10 cellular contexts compared by ENCODE assay signal in genomic region chr15:52483712-52484111, GRCh38. TPM values are rescaled to one million over a fixed set of nuclear protein-coding genes. Genes with fewer than 3 reads are reported as not detected.
DNase-seq lines count a peak whose midpoint lies in the region; ATAC-seq and TF ChIP-seq lines count a peak whose summit lies in the region.
"Had no signal": no experiment of that assay in that cellular context is flagged by ENCODE, and none has a peak within 500 bp of the region (broad histone marks: within the 10 kb centered on the region; RNA-seq: fewer than 3 reads in every experiment).

No MANE protein-coding gene starts in this region.

- H3K9me3 ChIP-seq in GM23248 (ENCODE audit: low read depth) (no peaks in the 10 kb centered on the region), OCI-LY7 (ENCODE audit: low read length) (peaks cover 4% of the 10 kb centered on the region; the same call in 1 of the 2 replicates)

- peaks cover 84% of the 10 kb centered on the region for H3K79me2 ChIP-seq in GM23248 (ENCODE audit: insufficient read depth)
- H3K79me2 ChIP-seq in OCI-LY7 (ENCODE audit: insufficient read depth, low read depth, low read length), result peaks cover 94% of the 10 kb centered on the region

- no peak overlapping the region for H3K9ac ChIP-seq in GM23248

- WGBS in GM23248 (ENCODE audit: low coverage in 1 of 2, low lambda C conversion rate in 2 of 2, missing lambda C conversion rate in 2 of 2), 2 experiments, result 22 to 24% methylated on average over 3 of the region's 3 CpGs

- intact Hi-C loops in OCI-LY7 (cut with micrococcal nuclease; ENCODE audit: unreplicated experiment), result loop anchor here (5.0 kb wide), 1 partner anchor 194 kb away; the partner anchor contains the start of gene ATOSA

- H2AFZ ChIP-seq in GM23248, result no peak overlapping the region
- no peak overlapping the region for H2AFZ ChIP-seq in OCI-LY7 (ENCODE audit: low read length)

- peaks cover 35% of the 10 kb centered on the region for H3K4me1 ChIP-seq in GM23248 (ENCODE audit: insufficient read depth)
- peaks cover 74% of the 10 kb centered on the region for H3K4me1 ChIP-seq in OCI-LY7 (ENCODE audit: insufficient read depth, low read length, poor library complexity, severe bottlenecking)

- TF ChIP-seq CTCF in OCI-LY7 (conservative IDR thresholded peaks at IDR 0.05; ENCODE audit: low read length), result no peak
- TF ChIP-seq CTCF in retinal pigment epithelial cell (conservative IDR thresholded peaks at IDR 0.05; ENCODE audit: low read depth, low read length), result no peak

- peaks cover 3% of the 10 kb centered on the region for H3K36me3 Mint-ChIP-seq in effector memory CD8-positive, alpha-beta T cell (ENCODE audit: insufficient read depth)

- H3K27me3 ChIP-seq in GM23248 (replicated peaks; ENCODE audit: insufficient read depth), result no peaks in the 10 kb centered on the region

- H4K20me1 ChIP-seq in GM23248 (ENCODE audit: insufficient read depth), result no peaks in the 10 kb centered on the region
- no peaks in the 10 kb centered on the region for H4K20me1 ChIP-seq in OCI-LY7 (ENCODE audit: insufficient read depth, low read length)

- POLR2A ChIA-PET in OCI-LY7 (lab: Charles Lee), result interaction anchor here (0.6 to 1.3 kb wide), 3 partner anchors 14 to 264 kb away, joined by 3 read pairs; no protein-coding TSS in a partner anchor

- H3K4me2 ChIP-seq in GM23248 (ENCODE audit: unreplicated experiment) (peak overlapping the region; percentile 37), OCI-LY7 (ENCODE audit: low read length) (peak overlapping the region; percentile 78; the same call in 1 of the 2 replicates)

- H3K4me1 Mint-ChIP-seq in effector memory CD8-positive, alpha-beta T cell (ENCODE audit: low read depth in 2 of 2), result peaks cover 56 to 67% of the 10 kb centered on the region in 2 donors

- CTCF ChIA-PET in OCI-LY7 (lab: Charles Lee; ENCODE audit: unreplicated experiment), result no interaction called here

- H3K9me2 ChIP-seq in GM23248 (ENCODE audit: insufficient read depth), result no peaks in the 10 kb centered on the region
- H3K9me2 ChIP-seq in OCI-LY7 (ENCODE audit: insufficient read depth, low read length), result no peaks in the 10 kb centered on the region

- in situ Hi-C loops in GM23248 (cut with MboI), result no loop called here

- H3K4me3 ChIP-seq in GM23248 (no peak overlapping the region), OCI-LY7 (ENCODE audit: low read depth, low read length, poor library complexity, severe bottlenecking) (no peak overlapping the region), retinal pigment epithelial cell (ENCODE audit: low read length) (no peak overlapping the region)
- H3K4me3 ChIP-seq: K562 had no signal

- H3K9me3 Mint-ChIP-seq in effector memory CD8-positive, alpha-beta T cell, result no peaks in the 10 kb centered on the region

- peak overlapping the region; percentile 17; the same call in 1 of the 2 replicates for H3K27ac ChIP-seq in GM23248
- no peak overlapping the region for H3K27ac ChIP-seq in OCI-LY7 (ENCODE audit: low read depth, low read length, poor library complexity, severe bottlenecking)

- DNase-seq in GM23248, result peak; percentile 78
- DNase-seq in OCI-LY7 (ENCODE audit: low spot score), result no peak
- no peak for DNase-seq in effector memory CD8-positive, alpha-beta T cell
- DNase-seq in retinal pigment epithelial cell (ENCODE audit: low read depth), result peak; percentile 39
- no peak for DNase-seq in LoVo (ENCODE audit: low spot score)
- DNase-seq in activated naive CD4-positive, alpha-beta T cell treated with anti-CD3 and anti-CD28 coated beads, Interleukin-2, amount 50 U/mL, for 16 hours, result no peak
- DNase-seq: T1000 had no signal

- no peak for ATAC-seq in effector memory CD8-positive, alpha-beta T cell (replicated peaks)
- ATAC-seq in HG02642 (IDR thresholded peaks at IDR 0.05; ENCODE audit: poor library complexity, unreplicated experiment) (no peak), HG02981 (IDR thresholded peaks at IDR 0.05; ENCODE audit: unreplicated experiment) (no peak)
- ATAC-seq: K562 had no signal

- peak overlapping the region; percentile 30 to 40 for H3K4me3 Mint-ChIP-seq in effector memory CD8-positive, alpha-beta T cell

- peaks cover 39% of the 10 kb centered on the region for H3F3A ChIP-seq in GM23248 (ENCODE audit: insufficient read depth)

- H3K36me3 ChIP-seq in GM23248 (ENCODE audit: low read depth) (no peaks in the 10 kb centered on the region), OCI-LY7 (ENCODE audit: insufficient read depth, low read length) (peaks cover 1% of the 10 kb centered on the region)

- no peaks in the 10 kb centered on the region for H3K27me3 Mint-ChIP-seq in effector memory CD8-positive, alpha-beta T cell

- peak overlapping the region; percentile 75 to 91 for H3K27ac Mint-ChIP-seq in effector memory CD8-positive, alpha-beta T cell

- no TSS peak for BruUV-seq in OCI-LY7 (replicated peaks; lab: Mats Ljungman, UMichigan)

RNA-seq across cellular contexts. Expression of gene MYO5A, which starts 45.0 kb away (rescaled TPM):
- 30.6 and 33.3 TPM in 2 replicates for total RNA-seq in GM23248 (2014; rRNA removed; shearing (Covaris generic))
- polyA plus RNA-seq in GM23248 (2016; fragmentation: Nextera tagmentation; extraction: Ambion mirVana), result 12.1 and 14.0 TPM in 2 replicates
- total RNA-seq in OCI-LY7 (2014; rRNA removed; shearing (Covaris generic)), result 29.0 and 31.8 TPM in 2 replicates
- total RNA-seq in OCI-LY7 (2022), result 41.9 and 42.0 TPM in 2 replicates

Comparison
In these comparisons a context has a peak if more than half of its experiments do, and no peak if none do; other contexts are left out.
1. DNase-seq: peak in GM23248 (single experiment) and retinal pigment epithelial cell (single experiment); none in OCI-LY7 (single experiment), effector memory CD8-positive, alpha-beta T cell (0 of 3), LoVo (single experiment) and activated naive CD4-positive, alpha-beta T cell treated with anti-CD3 and anti-CD28 coated beads, Interleukin-2, amount 50 U/mL, for 16 hours (single experiment).